ENCODE assay signal across 1 cellular context in the genomic region with DNA sequence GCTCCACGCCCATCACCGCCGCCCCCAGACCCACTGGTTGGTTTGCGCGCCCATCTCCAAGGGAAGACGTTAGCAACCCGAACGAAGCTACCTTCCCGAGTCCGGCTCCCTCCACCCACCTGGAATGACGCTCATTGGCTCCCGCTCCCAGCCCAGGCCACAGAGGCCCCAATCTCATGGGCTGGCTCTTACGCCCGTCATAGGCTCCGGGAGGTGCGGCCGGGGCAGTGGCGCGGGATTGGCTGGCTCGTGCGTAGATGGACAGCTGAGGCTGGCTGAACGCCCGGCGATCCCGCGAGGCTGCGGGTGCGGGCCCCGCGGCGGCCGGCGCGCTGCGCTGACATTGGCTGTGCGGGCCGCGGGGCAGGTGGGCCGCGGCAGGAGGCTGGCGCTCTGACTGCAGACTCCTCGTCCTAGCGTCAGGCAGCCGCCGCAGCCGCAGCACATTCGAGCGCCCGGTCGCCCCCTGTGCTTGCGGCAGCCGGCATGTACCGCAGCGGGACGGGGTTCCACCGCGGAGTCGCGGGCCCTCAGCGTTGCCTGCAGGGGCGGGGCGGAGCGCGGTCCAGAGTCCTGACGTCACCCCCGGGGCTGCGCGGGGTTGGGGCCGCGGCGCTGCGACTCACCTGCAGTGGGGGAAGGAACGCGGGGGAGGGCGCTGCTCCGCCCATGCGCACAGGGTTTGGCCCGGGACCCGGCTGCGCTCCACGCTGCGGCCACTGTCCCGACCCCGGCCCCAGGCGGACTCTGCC.
TF ChIP-seq lines count a peak whose summit lies in the region.

No MANE protein-coding gene starts in this region.

TF ChIP-seq in HepG2, 621 proteins besides CTCF, POLR2A, EP300 and RAD21 (continued from another document):
- TF ChIP-seq CREB1 (IDR thresholded peaks at IDR 0.05) (peak; percentile 92), CREB1 (CRISPR knock-in tag; IDR thresholded peaks at IDR 0.05) (no peak; the same call in 1 of the 2 replicates), KLF16 (CRISPR knock-in tag; IDR thresholded peaks at IDR 0.05) (no peak; a peak in 1 of 4 replicates), ZC3H4 (CRISPR knock-in tag; IDR thresholded peaks at IDR 0.05; ENCODE audit: borderline replicate concordance) (no peak), ZMYM4 (CRISPR knock-in tag; IDR thresholded peaks at IDR 0.05) (peak; percentile 74), MYPOP (CRISPR knock-in tag; IDR thresholded peaks at IDR 0.05) (peak; percentile 86), ZBTB49 (CRISPR knock-in tag; IDR thresholded peaks at IDR 0.05; ENCODE audit: borderline replicate concordance) (no peak), ZNF275 (CRISPR knock-in tag; IDR thresholded peaks at IDR 0.05; ENCODE audit: borderline replicate concordance) (0 out of 2 replicates have a peak, but pooled peaks have one; percentile 36), POLR2G (IDR thresholded peaks at IDR 0.05; ENCODE audit: low read depth, low read length) (peak; percentile 70), CEBPG (CRISPR knock-in tag; IDR thresholded peaks at IDR 0.05) (0 out of 2 replicates have a peak, but pooled peaks have one; percentile 7), ZSCAN21 (CRISPR knock-in tag; IDR thresholded peaks at IDR 0.05; ENCODE audit: borderline replicate concordance) (peak; percentile 72; the same call in 1 of the 2 replicates), ELF3 (CRISPR knock-in tag; IDR thresholded peaks at IDR 0.05) (peak; percentile 40), EEA1 (CRISPR knock-in tag; IDR thresholded peaks at IDR 0.05; ENCODE audit: borderline replicate concordance) (no peak; the same call in 1 of the 2 replicates), SIX1 (CRISPR knock-in tag; IDR thresholded peaks at IDR 0.05; ENCODE audit: borderline replicate concordance) (peak; percentile 46; the same call in 1 of the 2 replicates), KMT2A (CRISPR knock-in tag; IDR thresholded peaks at IDR 0.05) (peak; percentile 70), ZNF136 (CRISPR knock-in tag; IDR thresholded peaks at IDR 0.05; ENCODE audit: low read depth) (no peak; the same call in 1 of the 2 replicates), U2AF1 (optimal IDR thresholded peaks at IDR 0.05; ENCODE audit: low read depth, low read length) (peak; percentile 69), SP1 (IDR thresholded peaks at IDR 0.05) (no peak), SP1 (CRISPR knock-in tag; IDR thresholded peaks at IDR 0.05) (no peak; the same call in 1 of the 2 replicates), HNF4A (CRISPR knock-in tag; IDR thresholded peaks at IDR 0.05) (no peak; the same call in 1 of the 2 replicates)
- TF ChIP-seq, protein P1, sequence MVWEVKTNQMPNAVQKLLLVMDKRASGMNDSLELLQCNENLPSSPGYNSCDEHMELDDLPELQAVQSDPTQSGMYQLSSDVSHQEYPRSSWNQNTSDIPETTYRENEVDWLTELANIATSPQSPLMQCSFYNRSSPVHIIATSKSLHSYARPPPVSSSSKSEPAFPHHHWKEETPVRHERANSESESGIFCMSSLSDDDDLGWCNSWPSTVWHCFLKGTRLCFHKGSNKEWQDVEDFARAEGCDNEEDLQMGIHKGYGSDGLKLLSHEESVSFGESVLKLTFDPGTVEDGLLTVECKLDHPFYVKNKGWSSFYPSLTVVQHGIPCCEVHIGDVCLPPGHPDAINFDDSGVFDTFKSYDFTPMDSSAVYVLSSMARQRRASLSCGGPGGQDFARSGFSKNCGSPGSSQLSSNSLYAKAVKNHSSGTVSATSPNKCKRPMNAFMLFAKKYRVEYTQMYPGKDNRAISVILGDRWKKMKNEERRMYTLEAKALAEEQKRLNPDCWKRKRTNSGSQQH (CRISPR knock-in tag; IDR thresholded peaks at IDR 0.05; ENCODE audit: low read depth), result no peak; the same call in 1 of the 2 replicates
- TF ChIP-seq, protein P2, sequence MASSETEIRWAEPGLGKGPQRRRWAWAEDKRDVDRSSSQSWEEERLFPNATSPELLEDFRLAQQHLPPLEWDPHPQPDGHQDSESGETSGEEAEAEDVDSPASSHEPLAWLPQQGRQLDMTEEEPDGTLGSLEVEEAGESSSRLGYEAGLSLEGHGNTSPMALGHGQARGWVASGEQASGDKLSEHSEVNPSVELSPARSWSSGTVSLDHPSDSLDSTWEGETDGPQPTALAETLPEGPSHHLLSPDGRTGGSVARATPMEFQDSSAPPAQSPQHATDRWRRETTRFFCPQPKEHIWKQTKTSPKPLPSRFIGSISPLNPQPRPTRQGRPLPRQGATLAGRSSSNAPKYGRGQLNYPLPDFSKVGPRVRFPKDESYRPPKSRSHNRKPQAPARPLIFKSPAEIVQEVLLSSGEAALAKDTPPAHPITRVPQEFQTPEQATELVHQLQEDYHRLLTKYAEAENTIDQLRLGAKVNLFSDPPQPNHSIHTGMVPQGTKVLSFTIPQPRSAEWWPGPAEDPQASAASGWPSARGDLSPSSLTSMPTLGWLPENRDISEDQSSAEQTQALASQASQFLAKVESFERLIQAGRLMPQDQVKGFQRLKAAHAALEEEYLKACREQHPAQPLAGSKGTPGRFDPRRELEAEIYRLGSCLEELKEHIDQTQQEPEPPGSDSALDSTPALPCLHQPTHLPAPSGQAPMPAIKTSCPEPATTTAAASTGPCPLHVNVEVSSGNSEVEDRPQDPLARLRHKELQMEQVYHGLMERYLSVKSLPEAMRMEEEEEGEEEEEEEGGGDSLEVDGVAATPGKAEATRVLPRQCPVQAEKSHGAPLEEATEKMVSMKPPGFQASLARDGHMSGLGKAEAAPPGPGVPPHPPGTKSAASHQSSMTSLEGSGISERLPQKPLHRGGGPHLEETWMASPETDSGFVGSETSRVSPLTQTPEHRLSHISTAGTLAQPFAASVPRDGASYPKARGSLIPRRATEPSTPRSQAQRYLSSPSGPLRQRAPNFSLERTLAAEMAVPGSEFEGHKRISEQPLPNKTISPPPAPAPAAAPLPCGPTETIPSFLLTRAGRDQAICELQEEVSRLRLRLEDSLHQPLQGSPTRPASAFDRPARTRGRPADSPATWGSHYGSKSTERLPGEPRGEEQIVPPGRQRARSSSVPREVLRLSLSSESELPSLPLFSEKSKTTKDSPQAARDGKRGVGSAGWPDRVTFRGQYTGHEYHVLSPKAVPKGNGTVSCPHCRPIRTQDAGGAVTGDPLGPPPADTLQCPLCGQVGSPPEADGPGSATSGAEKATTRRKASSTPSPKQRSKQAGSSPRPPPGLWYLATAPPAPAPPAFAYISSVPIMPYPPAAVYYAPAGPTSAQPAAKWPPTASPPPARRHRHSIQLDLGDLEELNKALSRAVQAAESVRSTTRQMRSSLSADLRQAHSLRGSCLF (CRISPR knock-in tag; IDR thresholded peaks at IDR 0.05; ENCODE audit: borderline replicate concordance), result no peak
- TF ChIP-seq, protein P3, sequence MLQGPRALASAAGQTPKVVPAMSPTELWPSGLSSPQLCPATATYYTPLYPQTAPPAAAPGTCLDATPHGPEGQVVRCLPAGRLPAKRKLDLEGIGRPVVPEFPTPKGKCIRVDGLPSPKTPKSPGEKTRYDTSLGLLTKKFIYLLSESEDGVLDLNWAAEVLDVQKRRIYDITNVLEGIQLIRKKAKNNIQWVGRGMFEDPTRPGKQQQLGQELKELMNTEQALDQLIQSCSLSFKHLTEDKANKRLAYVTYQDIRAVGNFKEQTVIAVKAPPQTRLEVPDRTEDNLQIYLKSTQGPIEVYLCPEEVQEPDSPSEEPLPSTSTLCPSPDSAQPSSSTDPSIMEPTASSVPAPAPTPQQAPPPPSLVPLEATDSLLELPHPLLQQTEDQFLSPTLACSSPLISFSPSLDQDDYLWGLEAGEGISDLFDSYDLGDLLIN (CRISPR knock-in tag; IDR thresholded peaks at IDR 0.05; ENCODE audit: borderline replicate concordance), result 0 out of 2 replicates have a peak, but pooled peaks have one; percentile 51
